ENCODE assay signal across 1 cellular context in the genomic region with DNA sequence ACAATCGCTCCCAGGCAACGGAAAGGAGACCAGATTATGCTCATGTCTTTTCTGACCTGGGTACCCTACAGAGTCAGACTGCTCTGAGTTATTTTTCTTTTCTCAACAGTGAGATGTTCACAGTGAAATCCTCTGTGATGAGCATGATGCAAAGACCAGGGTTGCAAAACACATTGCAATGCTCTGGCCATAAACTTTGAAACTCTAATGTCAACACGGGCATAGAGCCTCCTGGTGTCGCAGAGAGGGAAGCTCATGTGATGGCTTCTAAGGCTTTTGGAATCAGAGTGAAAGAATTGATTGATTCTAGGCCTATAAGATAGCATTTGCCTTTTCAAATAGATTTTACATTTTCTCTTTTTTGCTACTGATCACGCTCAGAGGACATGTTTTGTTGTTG.
TF ChIP-seq lines count a peak whose summit lies in the region.

No MANE protein-coding gene starts in this region.

TF ChIP-seq in HepG2, 621 proteins besides CTCF, POLR2A, EP300 and RAD21 (continued from another document and continues in another):
- TF ChIP-seq, protein P1, sequence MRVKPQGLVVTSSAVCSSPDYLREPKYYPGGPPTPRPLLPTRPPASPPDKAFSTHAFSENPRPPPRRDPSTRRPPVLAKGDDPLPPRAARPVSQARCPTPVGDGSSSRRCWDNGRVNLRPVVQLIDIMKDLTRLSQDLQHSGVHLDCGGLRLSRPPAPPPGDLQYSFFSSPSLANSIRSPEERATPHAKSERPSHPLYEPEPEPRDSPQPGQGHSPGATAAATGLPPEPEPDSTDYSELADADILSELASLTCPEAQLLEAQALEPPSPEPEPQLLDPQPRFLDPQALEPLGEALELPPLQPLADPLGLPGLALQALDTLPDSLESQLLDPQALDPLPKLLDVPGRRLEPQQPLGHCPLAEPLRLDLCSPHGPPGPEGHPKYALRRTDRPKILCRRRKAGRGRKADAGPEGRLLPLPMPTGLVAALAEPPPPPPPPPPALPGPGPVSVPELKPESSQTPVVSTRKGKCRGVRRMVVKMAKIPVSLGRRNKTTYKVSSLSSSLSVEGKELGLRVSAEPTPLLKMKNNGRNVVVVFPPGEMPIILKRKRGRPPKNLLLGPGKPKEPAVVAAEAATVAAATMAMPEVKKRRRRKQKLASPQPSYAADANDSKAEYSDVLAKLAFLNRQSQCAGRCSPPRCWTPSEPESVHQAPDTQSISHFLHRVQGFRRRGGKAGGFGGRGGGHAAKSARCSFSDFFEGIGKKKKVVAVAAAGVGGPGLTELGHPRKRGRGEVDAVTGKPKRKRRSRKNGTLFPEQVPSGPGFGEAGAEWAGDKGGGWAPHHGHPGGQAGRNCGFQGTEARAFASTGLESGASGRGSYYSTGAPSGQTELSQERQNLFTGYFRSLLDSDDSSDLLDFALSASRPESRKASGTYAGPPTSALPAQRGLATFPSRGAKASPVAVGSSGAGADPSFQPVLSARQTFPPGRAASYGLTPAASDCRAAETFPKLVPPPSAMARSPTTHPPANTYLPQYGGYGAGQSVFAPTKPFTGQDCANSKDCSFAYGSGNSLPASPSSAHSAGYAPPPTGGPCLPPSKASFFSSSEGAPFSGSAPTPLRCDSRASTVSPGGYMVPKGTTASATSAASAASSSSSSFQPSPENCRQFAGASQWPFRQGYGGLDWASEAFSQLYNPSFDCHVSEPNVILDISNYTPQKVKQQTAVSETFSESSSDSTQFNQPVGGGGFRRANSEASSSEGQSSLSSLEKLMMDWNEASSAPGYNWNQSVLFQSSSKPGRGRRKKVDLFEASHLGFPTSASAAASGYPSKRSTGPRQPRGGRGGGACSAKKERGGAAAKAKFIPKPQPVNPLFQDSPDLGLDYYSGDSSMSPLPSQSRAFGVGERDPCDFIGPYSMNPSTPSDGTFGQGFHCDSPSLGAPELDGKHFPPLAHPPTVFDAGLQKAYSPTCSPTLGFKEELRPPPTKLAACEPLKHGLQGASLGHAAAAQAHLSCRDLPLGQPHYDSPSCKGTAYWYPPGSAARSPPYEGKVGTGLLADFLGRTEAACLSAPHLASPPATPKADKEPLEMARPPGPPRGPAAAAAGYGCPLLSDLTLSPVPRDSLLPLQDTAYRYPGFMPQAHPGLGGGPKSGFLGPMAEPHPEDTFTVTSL (CRISPR knock-in tag; IDR thresholded peaks at IDR 0.05; ENCODE audit: borderline replicate concordance), result peak; percentile 62; the same call in 1 of the 2 replicates
- no peak for TF ChIP-seq ZNF616 (CRISPR knock-in tag; IDR thresholded peaks at IDR 0.05; ENCODE audit: low read depth)
- peak; percentile 48 for TF ChIP-seq STAG1 (CRISPR knock-in tag; IDR thresholded peaks at IDR 0.05)
- no peak for TF ChIP-seq ZNF720 (CRISPR knock-in tag; IDR thresholded peaks at IDR 0.05)
- no peak for TF ChIP-seq RARA (CRISPR knock-in tag; IDR thresholded peaks at IDR 0.05)
- TF ChIP-seq ZNF83 (CRISPR knock-in tag; IDR thresholded peaks at IDR 0.05; ENCODE audit: borderline replicate concordance), result no peak
- no peak for TF ChIP-seq HMGA1 (CRISPR knock-in tag; conservative IDR thresholded peaks at IDR 0.05)
- no peak for TF ChIP-seq RORA (CRISPR knock-in tag; IDR thresholded peaks at IDR 0.05)
- TF ChIP-seq ZNF512B (CRISPR knock-in tag; IDR thresholded peaks at IDR 0.05; ENCODE audit: borderline replicate concordance), result no peak
- no peak for TF ChIP-seq HNRNPL (IDR thresholded peaks at IDR 0.05; ENCODE audit: low read depth, low read length)
- TF ChIP-seq ELF1 (CRISPR knock-in tag; IDR thresholded peaks at IDR 0.05), result no peak
- TF ChIP-seq, protein P2, sequence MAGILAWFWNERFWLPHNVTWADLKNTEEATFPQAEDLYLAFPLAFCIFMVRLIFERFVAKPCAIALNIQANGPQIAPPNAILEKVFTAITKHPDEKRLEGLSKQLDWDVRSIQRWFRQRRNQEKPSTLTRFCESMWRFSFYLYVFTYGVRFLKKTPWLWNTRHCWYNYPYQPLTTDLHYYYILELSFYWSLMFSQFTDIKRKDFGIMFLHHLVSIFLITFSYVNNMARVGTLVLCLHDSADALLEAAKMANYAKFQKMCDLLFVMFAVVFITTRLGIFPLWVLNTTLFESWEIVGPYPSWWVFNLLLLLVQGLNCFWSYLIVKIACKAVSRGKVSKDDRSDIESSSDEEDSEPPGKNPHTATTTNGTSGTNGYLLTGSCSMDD (CRISPR knock-in tag; IDR thresholded peaks at IDR 0.05), result no peak
- TF ChIP-seq TIGD3 (CRISPR knock-in tag; IDR thresholded peaks at IDR 0.05; ENCODE audit: borderline replicate concordance), result no peak
- no peak for TF ChIP-seq FOXP1 (IDR thresholded peaks at IDR 0.05)
- TF ChIP-seq FOXP1 (CRISPR knock-in tag; IDR thresholded peaks at IDR 0.05), result peak; percentile 45; the same call in 1 of the 2 replicates
- no peak for TF ChIP-seq MXD3 (CRISPR knock-in tag; IDR thresholded peaks at IDR 0.05)
- TF ChIP-seq ZNF367 (CRISPR knock-in tag; IDR thresholded peaks at IDR 0.05; ENCODE audit: borderline replicate concordance), result no peak
- no peak for TF ChIP-seq HNRNPK (IDR thresholded peaks at IDR 0.05; ENCODE audit: low read depth, low read length, poor library complexity, severe bottlenecking)
- TF ChIP-seq, protein P3, sequence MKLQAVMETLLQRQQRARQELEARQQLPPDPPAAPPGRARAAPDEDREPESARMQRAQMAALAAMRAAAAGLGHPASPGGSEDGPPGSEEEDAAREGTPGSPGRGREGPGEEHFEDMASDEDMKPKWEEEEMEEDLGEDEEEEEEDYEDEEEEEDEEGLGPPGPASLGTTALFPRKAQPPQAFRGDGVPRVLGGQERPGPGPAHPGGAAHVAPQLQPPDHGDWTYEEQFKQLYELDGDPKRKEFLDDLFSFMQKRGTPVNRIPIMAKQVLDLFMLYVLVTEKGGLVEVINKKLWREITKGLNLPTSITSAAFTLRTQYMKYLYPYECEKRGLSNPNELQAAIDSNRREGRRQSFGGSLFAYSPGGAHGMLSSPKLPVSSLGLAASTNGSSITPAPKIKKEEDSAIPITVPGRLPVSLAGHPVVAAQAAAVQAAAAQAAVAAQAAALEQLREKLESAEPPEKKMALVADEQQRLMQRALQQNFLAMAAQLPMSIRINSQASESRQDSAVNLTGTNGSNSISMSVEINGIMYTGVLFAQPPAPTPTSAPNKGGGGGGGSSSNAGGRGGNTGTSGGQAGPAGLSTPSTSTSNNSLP (IDR thresholded peaks at IDR 0.05; ENCODE audit: low read depth, low read length), result peak; percentile 94
- TF ChIP-seq CEBPG (CRISPR knock-in tag; IDR thresholded peaks at IDR 0.05), result peak; percentile 97
- TF ChIP-seq JARID2 (CRISPR knock-in tag; IDR thresholded peaks at IDR 0.05; ENCODE audit: insufficient replicate concordance), result no peak
- no peak for TF ChIP-seq ZNF713 (CRISPR knock-in tag; IDR thresholded peaks at IDR 0.05)
- peak; percentile 37; the same call in 1 of the 2 replicates for TF ChIP-seq HMG20A (CRISPR knock-in tag; IDR thresholded peaks at IDR 0.05; ENCODE audit: borderline replicate concordance)
- TF ChIP-seq ZNF563 (CRISPR knock-in tag; IDR thresholded peaks at IDR 0.05), result no peak
- TF ChIP-seq FOXK1 (CRISPR knock-in tag; IDR thresholded peaks at IDR 0.05; ENCODE audit: borderline replicate concordance, low read depth), result peak; percentile 91; the same call in 1 of the 2 replicates
- TF ChIP-seq GMEB2 (CRISPR knock-in tag; IDR thresholded peaks at IDR 0.05; ENCODE audit: low read depth), result no peak
- TF ChIP-seq FLYWCH1 (CRISPR knock-in tag; IDR thresholded peaks at IDR 0.05), result no peak
- TF ChIP-seq TBL1XR1 (IDR thresholded peaks at IDR 0.05; ENCODE audit: borderline replicate concordance, low read length, partially characterized antibody), result no peak
- no peak for TF ChIP-seq SOX6 (IDR thresholded peaks at IDR 0.05)
- TF ChIP-seq SOX6 (CRISPR knock-in tag; IDR thresholded peaks at IDR 0.05), result peak; percentile 51; the same call in 1 of the 2 replicates
- TF ChIP-seq, protein P4, sequence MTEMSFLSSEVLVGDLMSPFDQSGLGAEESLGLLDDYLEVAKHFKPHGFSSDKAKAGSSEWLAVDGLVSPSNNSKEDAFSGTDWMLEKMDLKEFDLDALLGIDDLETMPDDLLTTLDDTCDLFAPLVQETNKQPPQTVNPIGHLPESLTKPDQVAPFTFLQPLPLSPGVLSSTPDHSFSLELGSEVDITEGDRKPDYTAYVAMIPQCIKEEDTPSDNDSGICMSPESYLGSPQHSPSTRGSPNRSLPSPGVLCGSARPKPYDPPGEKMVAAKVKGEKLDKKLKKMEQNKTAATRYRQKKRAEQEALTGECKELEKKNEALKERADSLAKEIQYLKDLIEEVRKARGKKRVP (CRISPR knock-in tag; IDR thresholded peaks at IDR 0.05), result peak in 1 of 2 experiments; percentile 96; a peak in 2 of 4 replicates
- no peak for TF ChIP-seq ELF4 (CRISPR knock-in tag; IDR thresholded peaks at IDR 0.05; ENCODE audit: borderline replicate concordance)
- no peak for TF ChIP-seq ZNF550 (CRISPR knock-in tag; IDR thresholded peaks at IDR 0.05; ENCODE audit: borderline replicate concordance)
- 0 out of 2 replicates have a peak, but pooled peaks have one; percentile 30 for TF ChIP-seq ELF3 (CRISPR knock-in tag; IDR thresholded peaks at IDR 0.05)
- TF ChIP-seq MTF2 (CRISPR knock-in tag; IDR thresholded peaks at IDR 0.05; ENCODE audit: borderline replicate concordance), result no peak
- no peak for TF ChIP-seq MAF1 (CRISPR knock-in tag; IDR thresholded peaks at IDR 0.05; ENCODE audit: borderline replicate concordance)
- no peak for TF ChIP-seq THRA (CRISPR knock-in tag; IDR thresholded peaks at IDR 0.05; ENCODE audit: borderline replicate concordance)
- no peak for TF ChIP-seq HNRNPLL (IDR thresholded peaks at IDR 0.05; ENCODE audit: low read depth, low read length, poor library complexity, severe bottlenecking)
- TF ChIP-seq ARNTL (CRISPR knock-in tag; IDR thresholded peaks at IDR 0.05), result no peak
- TF ChIP-seq SKI (IDR thresholded peaks at IDR 0.05; ENCODE audit: partially characterized antibody), result no peak
- TF ChIP-seq TRAFD1 (CRISPR knock-in tag; IDR thresholded peaks at IDR 0.05; ENCODE audit: borderline replicate concordance), result no peak
- no peak for TF ChIP-seq ZNF766 (CRISPR knock-in tag; IDR thresholded peaks at IDR 0.05; ENCODE audit: borderline replicate concordance)
- no peak for TF ChIP-seq REXO4 (CRISPR knock-in tag; IDR thresholded peaks at IDR 0.05; ENCODE audit: borderline replicate concordance)
- no peak for TF ChIP-seq JUN (CRISPR knock-in tag; IDR thresholded peaks at IDR 0.05)
